Comparison of ENCODE assay signal across 8 cellular contexts in genomic region chr7:30503273-30504212, GRCh38. TPM values are rescaled to one million over a fixed set of nuclear protein-coding genes. Genes with fewer than 3 reads are reported as not detected.
DNase-seq lines count a peak whose midpoint lies in the region; ATAC-seq, FAIRE-seq and TF ChIP-seq lines count a peak whose summit lies in the region.

No MANE protein-coding gene starts in this region.

- TF ChIP-seq POLR2A in A549 (IDR thresholded peaks at IDR 0.05; ENCODE audit: low read length), result no peak

- H3K4me1 Mint-ChIP-seq in memory B cell, result peaks cover 18% of the 10 kb centered on the region

- peaks cover 9 to 17% of the 10 kb centered on the region in 2 experiments; a peak in 2 of 3 replicates for H3K36me3 ChIP-seq in HEK293 (ENCODE audit: control insufficient read depth in 2 of 2, insufficient read depth in 1 of 2, low read length in 2 of 2)

- H3K4me2 ChIP-seq in A549, result peak overlapping the region; percentile 94

- H3K4me3 ChIP-seq in A549, result peak overlapping the region; percentile 82
- H3K4me3 ChIP-seq in HEK293 (ENCODE audit: low read depth, low read length), result peak overlapping the region; percentile 84

- H3K27ac ChIP-seq in A549 (peak overlapping the region; percentile 82 to 89), HEK293 (ENCODE audit: extremely low read depth, low read depth, low read length) (peak overlapping the region; percentile 68; the same call in 1 of the 2 replicates)

- H3K9me3 Mint-ChIP-seq in memory B cell, result no peaks in the 10 kb centered on the region

- 51% methylated on average over 15 of the region's 15 CpGs for WGBS in A549 (ENCODE audit: missing lambda C conversion rate)

- H3K4me1 ChIP-seq in A549 (peaks cover 18% of the 10 kb centered on the region), HEK293 (ENCODE audit: control insufficient read depth, insufficient read depth, low read length) (0 out of 2 replicates have a peak, but pooled peaks cover 5% of the 10 kb centered on the region)

- CTCF ChIA-PET in A549 (lab: Yijun Ruan, JAX) (interaction anchor here (0.6 to 1.2 kb wide), 2 partner anchors 25 to 285 kb away, joined by 3 read pairs; partner anchors contain the start of gene NOD1), HEK293 (lab: Yijun Ruan, JAX) (interaction anchor here (0.6 kb wide), 1 partner anchor 66 kb away, joined by 3 read pairs; no protein-coding TSS in a partner anchor)

- no peak for FAIRE-seq in A549 (lab: Jason Lieb, UNC)

- ATAC-seq in A549, result no peak
- ATAC-seq in memory B cell (ENCODE audit: low read depth), result no peak
- no peak for ATAC-seq in HG03196 (IDR thresholded peaks at IDR 0.05; ENCODE audit: unreplicated experiment)

- DNase-seq in A549 (ENCODE audit: low read depth in 1 of 2, low spot score in 1 of 2), result no peak
- DNase-seq in astrocyte of the hippocampus (ENCODE audit: low read depth, low spot score), result peak; percentile 12
- DNase-seq in memory B cell (ENCODE audit: low spot score in 2 of 2), result no peak
- DNase-seq in NCI-H2029 (lab: John Stamatoyannopoulos, UW), result no peak
- no peak for DNase-seq in NCI-H187 (lab: John Stamatoyannopoulos, UW)
- no peak for DNase-seq in activated CD4-positive, alpha-beta T cell treated with anti-CD3 and anti-CD28 coated beads, Interleukin-2, amount 50 U/mL, for 1 hour

- H3K27ac Mint-ChIP-seq in memory B cell, result peak overlapping the region; percentile 75

- H3K36me3 Mint-ChIP-seq in memory B cell, result peaks cover 5% of the 10 kb centered on the region

- no peaks in the 10 kb centered on the region for H3K27me3 Mint-ChIP-seq in memory B cell

- peak overlapping the region; percentile 98 for H3K4me3 Mint-ChIP-seq in memory B cell

- TF ChIP-seq CTCF in A549 (IDR thresholded peaks at IDR 0.05), result no peak
- no peak for TF ChIP-seq CTCF in HEK293 (tag by site-specific recombination; IDR thresholded peaks at IDR 0.05)

- TF ChIP-seq RAD21 in A549 (conservative IDR thresholded peaks at IDR 0.05 in 1 of 2, IDR thresholded peaks at IDR 0.05 in 1 of 2), result no peak

- POLR2A ChIA-PET in A549 (lab: Yijun Ruan, JAX), result no interaction called here
- POLR2A ChIA-PET in HEK293 (lab: Yijun Ruan, JAX), result interaction anchor here (0.7 kb wide), 1 partner anchor 60 kb away, joined by 3 read pairs; no protein-coding TSS in a partner anchor

- TF ChIP-seq EP300 in A549 (IDR thresholded peaks at IDR 0.05), result no peak

- H3K9me3 ChIP-seq in A549, result no peaks in the 10 kb centered on the region
- no peaks in the 10 kb centered on the region for H3K9me3 ChIP-seq in HEK293 (ENCODE audit: control insufficient read depth, insufficient read depth, low read depth, low read length)

TF ChIP-seq in A549, 52 proteins besides CTCF, POLR2A, EP300 and RAD21:
- no peak for TF ChIP-seq EHMT2 (IDR thresholded peaks at IDR 0.05; ENCODE audit: low read depth)
- TF ChIP-seq RNF2 (IDR thresholded peaks at IDR 0.05; ENCODE audit: borderline replicate concordance, low read depth), result no peak
- no peak for TF ChIP-seq HDAC2 (IDR thresholded peaks at IDR 0.05)
- no peak for TF ChIP-seq REST (IDR thresholded peaks at IDR 0.05)
- TF ChIP-seq ZFP36 (IDR thresholded peaks at IDR 0.05; ENCODE audit: borderline replicate concordance, partially characterized antibody), result no peak
- no peak for TF ChIP-seq FOSL2 (IDR thresholded peaks at IDR 0.05)
- TF ChIP-seq FOSL2 (CRISPR knock-in tag; IDR thresholded peaks at IDR 0.05), result no peak
- no peak for TF ChIP-seq E2F6 (IDR thresholded peaks at IDR 0.05; ENCODE audit: borderline replicate concordance, low read depth)
- no peak for TF ChIP-seq FOXS1 (CRISPR knock-in tag; IDR thresholded peaks at IDR 0.05)
- TF ChIP-seq CBX8 (IDR thresholded peaks at IDR 0.05), result no peak

TF ChIP-seq in HEK293, 187 proteins besides CTCF, POLR2A, EP300 and RAD21:
- TF ChIP-seq ZNF174 (tag by site-specific recombination; IDR thresholded peaks at IDR 0.05), result no peak
- TF ChIP-seq ZBTB48 (tag by site-specific recombination; IDR thresholded peaks at IDR 0.05), result no peak
- no peak for TF ChIP-seq TCF7L2 (IDR thresholded peaks at IDR 0.05; ENCODE audit: borderline replicate concordance, low read depth, low read length)
- TF ChIP-seq ZNF580 (tag by site-specific recombination; IDR thresholded peaks at IDR 0.05), result no peak
- TF ChIP-seq PRDM4 (tag by site-specific recombination; IDR thresholded peaks at IDR 0.05), result peak; percentile 52
- no peak for TF ChIP-seq PRDM10 (tag by site-specific recombination; IDR thresholded peaks at IDR 0.05)
- TF ChIP-seq ZNF18 (tag by site-specific recombination; IDR thresholded peaks at IDR 0.05), result no peak
- no peak for TF ChIP-seq ZNF274 (IDR thresholded peaks at IDR 0.05; ENCODE audit: low read length)
- no peak for TF ChIP-seq ZNF274 (tag by site-specific recombination; IDR thresholded peaks at IDR 0.05; ENCODE audit: borderline replicate concordance)

RNA-seq across cellular contexts. Expression of gene GGCT, which starts 1.1 kb away (rescaled TPM):
- polyA plus RNA-seq in A549 (2011; rRNA removed) (39.9 and 69.7 TPM in 2 replicates), A549 (2017; fragmentation: RNase III; extraction: RNeasy Plus Mini Kit Qiagen cat#74134 plus additional on column Dnase treatment) (77.5 to 84.2 TPM (median 79.6 TPM) in 3 replicates)
- 39.9 and 41.3 TPM in 2 replicates for polyA plus RNA-seq in A549 (2012; cell fraction: cytosol; rRNA removed)
- polyA plus RNA-seq in A549 (2012; cell fraction: nucleus; rRNA removed), result 12.4 and 17.4 TPM in 2 replicates
- polyA minus RNA-seq in A549 (2011; rRNA and poly(A)+ RNA removed), result 8.7 and 8.8 TPM in 2 replicates

RNA-seq across cellular contexts. Expression of gene NOD1, which starts 25.0 kb away (rescaled TPM):
- 6.5 and 6.6 TPM in 2 replicates for polyA plus RNA-seq in A549 (2011; rRNA removed)
- 3.2 and 4.5 TPM in 2 replicates for polyA plus RNA-seq in A549 (2012; cell fraction: cytosol; rRNA removed)
- polyA plus RNA-seq in A549 (2012; cell fraction: nucleus; rRNA removed), result 10.0 and 12.2 TPM in 2 replicates
- 4.1 to 5.1 TPM (median 4.8 TPM) in 3 replicates for polyA plus RNA-seq in A549 (2017; fragmentation: RNase III; extraction: RNeasy Plus Mini Kit Qiagen cat#74134 plus additional on column Dnase treatment)
- 8.1 and 9.0 TPM in 2 replicates for polyA minus RNA-seq in A549 (2011; rRNA and poly(A)+ RNA removed)
